Comparison of ENCODE assay signal across 36 cellular contexts in genomic region chr9:136676297-136676794, GRCh38. TPM values are rescaled to one million over a fixed set of nuclear protein-coding genes. Genes with fewer than 3 reads are reported as not detected.
"Had no signal": no experiment of that assay in that cellular context is flagged by ENCODE, and none has a peak within 500 bp of the region (broad histone marks: within the 10 kb centered on the region; RNA-seq: fewer than 3 reads in every experiment).

No MANE protein-coding gene starts in this region.

- H3K9me3 ChIP-seq: adrenal gland, left lung, ovary, prostate gland, sigmoid colon, upper lobe of right lung had no signal

- H3K27me3 ChIP-seq: adrenal gland, cardiac muscle cell, left lung, ovary, upper lobe of right lung had no signal

- H3K9me3 Mint-ChIP-seq: activated CD4-positive, alpha-beta memory T cell treated with anti-CD3 and anti-CD28 coated beads for 36 hours; activated CD4-positive, alpha-beta T cell treated with anti-CD3 and anti-CD28 coated beads, Interleukin-2, amount 10 ng/mL, durations not matched to agents 24 days and 14 days; activated naive CD4-positive, alpha-beta T cell treated with anti-CD3 and anti-CD28 coated beads for 36 hours; activated naive CD8-positive, alpha-beta T cell treated with anti-CD3 and anti-CD28 coated beads for 36 hours; activated T-helper 1 cell treated with anti-CD3 and anti-CD28 coated beads, Interleukin-12 subunit alpha, Interleukin-12 subunit beta, Interleukin-2, Interleukin-4 antibody, amounts not matched to agents 30 ng/mL and 10 ng/mL and 1 ng/mL, durations not matched to agents 14 hours and 24 hours and 36 hours; brain; endodermal cell; naive B cell; nephron progenitor cell; stimulated activated memory B cell treated with anti-CD40 and anti-IgM and Interleukin-4, amounts not matched to agents 10 μg/mL and 1 μg/mL and 100 μg/mL, for 72 hours; stimulated activated naive CD8-positive, alpha-beta T cell treated with anti-CD3 and anti-CD28 coated beads, Interleukin-15, amount 100 ng/mL, for 72 hours; T-helper 1 cell treated with Interleukin-12 subunit alpha and Interleukin-12 subunit beta and Interleukin-4 antibody, amounts not matched to agents 30 μg/mL and 1 μg/mL, for 36 hours had no signal

- FAIRE-seq: frontal cortex, islet of Langerhans, TTC549 had no signal

- H3K4me1 Mint-ChIP-seq: activated CD4-positive, alpha-beta T cell treated with anti-CD3 and anti-CD28 coated beads, Interleukin-2, amount 10 ng/mL, durations not matched to agents 24 days and 14 days; activated naive CD8-positive, alpha-beta T cell treated with anti-CD3 and anti-CD28 coated beads for 36 hours; stimulated activated naive CD8-positive, alpha-beta T cell treated with anti-CD3 and anti-CD28 coated beads, Interleukin-15, amount 100 ng/mL, for 72 hours had no signal

- H3K4me3 Mint-ChIP-seq: activated CD4-positive, alpha-beta memory T cell treated with anti-CD3 and anti-CD28 coated beads for 36 hours; activated CD4-positive, alpha-beta T cell treated with anti-CD3 and anti-CD28 coated beads, Interleukin-2, amount 10 ng/mL, durations not matched to agents 24 days and 14 days; activated naive CD4-positive, alpha-beta T cell treated with anti-CD3 and anti-CD28 coated beads for 36 hours; activated naive CD8-positive, alpha-beta T cell treated with anti-CD3 and anti-CD28 coated beads for 36 hours; activated T-helper 1 cell treated with anti-CD3 and anti-CD28 coated beads, Interleukin-12 subunit alpha, Interleukin-12 subunit beta, Interleukin-2, Interleukin-4 antibody, amounts not matched to agents 30 ng/mL and 10 ng/mL and 1 ng/mL, durations not matched to agents 14 hours and 24 hours and 36 hours; brain; endodermal cell; naive B cell; nephron progenitor cell; stimulated activated memory B cell treated with anti-CD40 and anti-IgM and Interleukin-4, amounts not matched to agents 10 μg/mL and 1 μg/mL and 100 μg/mL, for 72 hours; stimulated activated naive CD8-positive, alpha-beta T cell treated with anti-CD3 and anti-CD28 coated beads, Interleukin-15, amount 100 ng/mL, for 72 hours; T-helper 1 cell treated with Interleukin-12 subunit alpha and Interleukin-12 subunit beta and Interleukin-4 antibody, amounts not matched to agents 30 μg/mL and 1 μg/mL, for 36 hours had no signal

- DNase-seq: activated CD4-positive, alpha-beta memory T cell treated with anti-CD3 and anti-CD28 coated beads for 36 hours; activated CD4-positive, alpha-beta T cell treated with anti-CD3 and anti-CD28 coated beads, Interleukin-2, amount 10 ng/mL, durations not matched to agents 24 days and 14 days; activated CD8-positive, alpha-beta memory T cell treated with anti-CD3 and anti-CD28 coated beads, Interleukin-2, amount 50 U/mL, for 4 hours; activated effector memory CD4-positive, alpha-beta T cell treated with anti-CD3 and anti-CD28 coated beads, Interleukin-2, amount 50 U/mL, for 16 hours; activated naive CD4-positive, alpha-beta T cell treated with anti-CD3 and anti-CD28 coated beads for 36 hours; activated naive CD8-positive, alpha-beta T cell treated with anti-CD3 and anti-CD28 coated beads for 36 hours; activated T-cell treated with anti-CD3 and anti-CD28 coated beads, Interleukin-2, amount 50 U/mL, for 1 hour; adrenal gland; aorta; endodermal cell; left lung; naive B cell; nephron progenitor cell; ovary; retina; sigmoid colon; stimulated activated CD4-positive, alpha-beta T cell treated with anti-CD3 and anti-CD28 coated beads, Interleukin-1b, Interleukin-23, amount 100 ng/mL, for 48 hours; stimulated activated CD4-positive, alpha-beta T cell treated with anti-CD3 and anti-CD28 coated beads, Interleukin-4, amount 100 ng/mL, for 4 hours; stimulated activated CD8-positive, alpha-beta memory T cell treated with anti-CD3 and anti-CD28 coated beads, Interleukin-4, amount 100 ng/mL, for 48 hours; stimulated activated naive CD8-positive, alpha-beta T cell treated with anti-CD3 and anti-CD28 coated beads, Interleukin-15, amount 100 ng/mL, for 72 hours; substantia nigra; T-helper 9 cell; upper lobe of right lung had no signal

- H3K36me3 Mint-ChIP-seq: activated CD4-positive, alpha-beta memory T cell treated with anti-CD3 and anti-CD28 coated beads for 36 hours; activated naive CD8-positive, alpha-beta T cell treated with anti-CD3 and anti-CD28 coated beads for 36 hours; brain; naive B cell had no signal

- H3K27ac ChIP-seq: adrenal gland, cardiac muscle cell, epithelial cell of prostate, left lung, ovary, prostate gland, sigmoid colon, VCaP had no signal

- H3K27ac Mint-ChIP-seq: activated CD4-positive, alpha-beta memory T cell treated with anti-CD3 and anti-CD28 coated beads for 36 hours; activated CD4-positive, alpha-beta T cell treated with anti-CD3 and anti-CD28 coated beads, Interleukin-2, amount 10 ng/mL, durations not matched to agents 24 days and 14 days; activated naive CD4-positive, alpha-beta T cell treated with anti-CD3 and anti-CD28 coated beads for 36 hours; activated naive CD8-positive, alpha-beta T cell treated with anti-CD3 and anti-CD28 coated beads for 36 hours; activated T-helper 1 cell treated with anti-CD3 and anti-CD28 coated beads, Interleukin-12 subunit alpha, Interleukin-12 subunit beta, Interleukin-2, Interleukin-4 antibody, amounts not matched to agents 30 ng/mL and 10 ng/mL and 1 ng/mL, durations not matched to agents 14 hours and 24 hours and 36 hours; brain; endodermal cell; nephron progenitor cell; stimulated activated memory B cell treated with anti-CD40 and anti-IgM and Interleukin-4, amounts not matched to agents 10 μg/mL and 1 μg/mL and 100 μg/mL, for 72 hours; stimulated activated naive CD8-positive, alpha-beta T cell treated with anti-CD3 and anti-CD28 coated beads, Interleukin-15, amount 100 ng/mL, for 72 hours; T-helper 1 cell treated with Interleukin-12 subunit alpha and Interleukin-12 subunit beta and Interleukin-4 antibody, amounts not matched to agents 30 μg/mL and 1 μg/mL, for 36 hours had no signal

- H3K36me3 ChIP-seq: cardiac muscle cell, ovary had no signal

- H3K4me2 ChIP-seq: smooth muscle cell had no signal

- H3K4me3 ChIP-seq: adrenal gland, cardiac muscle cell, left lung, ovary, prostate gland, sigmoid colon, smooth muscle cell, upper lobe of right lung had no signal

- H3K27me3 Mint-ChIP-seq: activated CD4-positive, alpha-beta memory T cell treated with anti-CD3 and anti-CD28 coated beads for 36 hours; activated CD4-positive, alpha-beta T cell treated with anti-CD3 and anti-CD28 coated beads, Interleukin-2, amount 10 ng/mL, durations not matched to agents 24 days and 14 days; activated naive CD8-positive, alpha-beta T cell treated with anti-CD3 and anti-CD28 coated beads for 36 hours; brain; naive B cell; stimulated activated naive CD8-positive, alpha-beta T cell treated with anti-CD3 and anti-CD28 coated beads, Interleukin-15, amount 100 ng/mL, for 72 hours had no signal

RNA-seq across cellular contexts. Expression of gene DIPK1B, which starts 36.0 kb away (rescaled TPM):
- total RNA-seq: activated CD4-positive, alpha-beta memory T cell treated with anti-CD3 and anti-CD28 coated beads for 36 hours; activated CD8-positive, alpha-beta memory T cell treated with anti-CD3 and anti-CD28 coated beads for 36 hours had no signal
